Comparison of ENCODE assay signal across 8 cellular contexts in the genomic region with DNA sequence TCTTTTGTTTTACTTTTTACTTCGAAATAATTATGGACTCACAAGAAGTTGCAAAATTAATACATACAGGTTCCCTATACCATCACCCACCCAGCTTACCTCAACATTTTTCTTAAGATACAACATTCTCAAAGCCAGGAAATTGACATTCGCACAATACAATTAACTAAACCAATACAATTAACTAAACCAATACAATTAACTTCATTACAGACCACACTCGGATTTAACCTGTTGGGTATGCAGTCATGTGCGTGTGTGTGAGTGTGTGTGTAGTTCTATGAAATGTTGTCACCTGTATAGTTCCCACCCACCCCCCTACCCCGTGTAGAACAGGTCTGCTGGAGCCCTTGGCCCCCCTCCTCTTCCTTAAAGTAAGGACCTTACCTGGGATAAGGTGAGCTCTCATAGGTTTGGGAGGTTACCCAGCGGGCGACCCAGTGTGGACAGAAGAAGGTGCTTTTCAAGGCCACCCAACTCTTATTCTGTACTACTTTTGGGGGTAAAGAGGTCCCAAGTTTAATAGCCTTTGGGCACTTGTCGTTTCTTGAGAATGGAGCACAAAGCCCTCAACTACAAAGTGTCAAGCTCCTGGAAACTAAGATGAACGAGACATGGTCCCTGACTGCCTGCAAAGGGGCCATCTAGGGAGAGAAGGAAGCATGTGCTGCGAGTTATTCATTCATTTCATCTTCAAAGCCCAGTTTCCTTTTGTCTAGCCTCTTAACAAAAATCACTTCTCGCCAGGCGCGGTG. TPM values are rescaled to one million over a fixed set of nuclear protein-coding genes. Genes with fewer than 3 reads are reported as not detected.
DNase-seq lines count a peak whose midpoint lies in the region; ATAC-seq and TF ChIP-seq lines count a peak whose summit lies in the region.

No MANE protein-coding gene starts in this region.

- H3K36me3 Mint-ChIP-seq in naive B cell: peaks cover 5 to 7% of the 10 kb centered on the region in 2 donors

- H3K9me3 ChIP-seq in BE2C (no peaks in the 10 kb centered on the region), mammary epithelial cell (replicated peaks; ENCODE audit: insufficient read depth, low read length) (no peaks in the 10 kb centered on the region)

- peaks cover 41% of the 10 kb centered on the region for H3K79me2 ChIP-seq in mammary epithelial cell (ENCODE audit: insufficient read depth, low read length)

- H3K27ac ChIP-seq in mammary epithelial cell (ENCODE audit: insufficient read depth, low read depth, low read length): peak overlapping the region; percentile 27

- no peaks in the 10 kb centered on the region for H4K20me1 ChIP-seq in mammary epithelial cell (ENCODE audit: insufficient read depth, low read length)

- H3K9ac ChIP-seq in mammary epithelial cell (ENCODE audit: insufficient read depth, low read length): no peak overlapping the region

- 63% methylated on average over 11 of the region's 13 CpGs for WGBS in mammary epithelial cell (ENCODE audit: low coverage, missing lambda C conversion rate)

- peak overlapping the region; percentile 67 for H2AFZ ChIP-seq in mammary epithelial cell (ENCODE audit: low read depth, low read length)

- no peaks in the 10 kb centered on the region for H3K27me3 ChIP-seq in BE2C
- no peaks in the 10 kb centered on the region for H3K27me3 ChIP-seq in mammary epithelial cell (ENCODE audit: insufficient read depth, low read length)

- H3K27me3 Mint-ChIP-seq in naive B cell: no peaks in the 10 kb centered on the region

- peak overlapping the region; percentile 96 to 100 (median 99) for H3K4me3 Mint-ChIP-seq in naive B cell

- H3K4me1 ChIP-seq in BE2C (peaks cover 3% of the 10 kb centered on the region; the same call in 1 of the 2 replicates), mammary epithelial cell (ENCODE audit: insufficient read depth, low read length) (peaks cover 3% of the 10 kb centered on the region)

- no peaks in the 10 kb centered on the region for H3K36me3 ChIP-seq in BE2C
- H3K36me3 ChIP-seq in mammary epithelial cell (ENCODE audit: insufficient read depth, low read length): no peaks in the 10 kb centered on the region

- ATAC-seq in naive B cell (ENCODE audit: low read depth in 2 of 2) (no peak), GM19035 (IDR thresholded peaks at IDR 0.05; ENCODE audit: unreplicated experiment) (no peak), omental fat pad (ENCODE audit: low FRiP score) (no peak)

- dilution Hi-C loops in mammary epithelial cell (cut with HindIII; ENCODE audit: low sequenced_read_pairs): loop anchor here (5.0 kb wide), 2 partner anchors 44 to 61 kb away; a partner anchor contains a TSS

- TF ChIP-seq CTCF in BE2C (IDR thresholded peaks at IDR 0.05; ENCODE audit: low read depth, low read length) (no peak), LNCaP clone FGC (IDR thresholded peaks at IDR 0.05; ENCODE audit: control insufficient read depth, extremely low read depth, insufficient read depth) (no peak), mammary epithelial cell (conservative IDR thresholded peaks at IDR 0.05 in 1 of 2, IDR thresholded peaks at IDR 0.05 in 1 of 2; ENCODE audit: extremely low read depth in 1 of 2, insufficient read depth in 1 of 2, low read depth in 1 of 2, low read length in 2 of 2) (no peak), omental fat pad (IDR thresholded peaks at IDR 0.05) (no peak)

- CTCF ChIA-PET in mammary epithelial cell (lab: Charles Lee; ENCODE audit: low non-redundant PET): interaction anchor here (0.7 kb wide), 1 partner anchor 31 kb away, joined by 3 read pairs; no protein-coding TSS in a partner anchor

- no TSS peak for BruUV-seq in mammary epithelial cell (replicated peaks; lab: Mats Ljungman, UMichigan)

- in situ Hi-C loops in mammary epithelial cell (cut with MboI; ENCODE audit: low sequenced_read_pairs in 2 of 2): loop anchor here (10.0 kb wide), 1 partner anchor 47 kb away; a partner anchor contains a TSS

- peaks cover 0 to 1% (median 0%) of the 10 kb centered on the region in 7 donors for H3K9me3 Mint-ChIP-seq in naive B cell

- H3K4me3 ChIP-seq in BE2C (ENCODE audit: low read depth, low read length) (peak overlapping the region; percentile 1; the same call in 1 of the 2 replicates), LNCaP clone FGC (ENCODE audit: low read depth, low read length) (peak overlapping the region; percentile 79), mammary epithelial cell (replicated peaks in 1 of 3; ENCODE audit: insufficient read depth in 1 of 3, low read depth in 2 of 3, low read length in 3 of 3) (no peak overlapping the region)

- H3K27ac Mint-ChIP-seq in naive B cell: peak overlapping the region; percentile 95 to 98 (median 96)

- DNase-seq in BE2C (no peak), LNCaP clone FGC (ENCODE audit: low read depth) (no peak), mammary epithelial cell (no peak), naive B cell (no peak), omental fat pad (ENCODE audit: low spot score) (no peak), DMS53 (lab: John Stamatoyannopoulos, UW) (no peak), dedifferentiated amniotic fluid mesenchymal stem cell (ENCODE audit: extremely low spot score) (no peak)

- peak overlapping the region; percentile 65 for H3K4me2 ChIP-seq in mammary epithelial cell (ENCODE audit: insufficient read depth, low read depth, low read length)

- intact Hi-C loops in mammary epithelial cell (cut with micrococcal nuclease): loop anchor here (1.0 kb wide), 1 partner anchor 46 kb away; a partner anchor contains a TSS

- peaks cover 38 to 68% (median 47%) of the 10 kb centered on the region in 3 donors for H3K4me1 Mint-ChIP-seq in naive B cell

RNA-seq across cellular contexts. Expression of a gene that starts 0.5 kb away (rescaled TPM):
- 7.6 TPM for polyA plus RNA-seq in BE2C (2012; ENCODE audit: insufficient read depth, insufficient read length, low read depth)
- total RNA-seq in mammary epithelial cell: 10 to 100 TPM; 23.2 to 29.0 TPM
- 13.1 TPM for polyA plus RNA-seq in mammary epithelial cell
- 13.4 TPM for polyA minus RNA-seq in mammary epithelial cell
- 10 to 100 TPM; 16.8 to 57.7 (median 36.3) TPM for polyA plus RNA-seq in naive B cell (ENCODE audit: low read depth in 6 of 6)
- 10 to 100 TPM; 19.2 to 43.2 (median 31.3) TPM for total RNA-seq in omental fat pad

RNA-seq across cellular contexts. Expression of a gene that starts 46.3 kb away (rescaled TPM):
- polyA plus RNA-seq in BE2C (2012; ENCODE audit: insufficient read depth, insufficient read length, low read depth): 375 TPM
- total RNA-seq in mammary epithelial cell: 100 to 1,000 TPM; 167 to 323 TPM
- 394 TPM for polyA plus RNA-seq in mammary epithelial cell
- 185 TPM for polyA minus RNA-seq in mammary epithelial cell
- 100 to 1,000 TPM; 246 to 396 (median 285) TPM for polyA plus RNA-seq in naive B cell (ENCODE audit: low read depth in 6 of 6)
- total RNA-seq in omental fat pad: 100 to 1,000 TPM; 162 to 260 (median 189) TPM

Comparison
In these comparisons a context has a peak if more than half of its experiments do, and no peak if none do; other contexts are left out.
1. H3K4me3 ChIP-seq: peak in BE2C (single experiment) and LNCaP clone FGC (single experiment); none in mammary epithelial cell (0 of 3).